19 cellular contexts compared by ENCODE assay signal in the genomic region with DNA sequence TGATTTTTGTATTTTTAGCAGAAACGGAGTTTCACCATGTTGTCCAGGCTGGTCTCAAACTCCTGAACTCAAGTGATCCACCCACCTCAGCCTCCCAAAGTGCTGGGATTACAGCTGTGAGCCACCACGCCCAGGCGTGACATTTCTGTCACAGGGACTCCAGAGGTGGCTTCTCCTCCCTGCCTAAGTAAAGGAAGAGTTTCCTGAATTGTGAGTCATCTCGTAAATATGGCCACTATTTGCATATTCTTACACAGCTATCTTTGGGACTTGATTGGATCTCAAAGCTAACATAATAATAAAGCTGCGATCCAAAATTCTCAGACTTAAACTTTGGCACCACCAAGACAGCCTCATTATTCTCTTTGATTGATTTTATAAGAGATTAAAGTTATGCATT. TPM values are rescaled to one million over a fixed set of nuclear protein-coding genes. Genes with fewer than 3 reads are reported as not detected.
DNase-seq lines count a peak whose midpoint lies in the region; ATAC-seq and TF ChIP-seq lines count a peak whose summit lies in the region.
"Had no signal": no experiment of that assay in that cellular context is flagged by ENCODE, and none has a peak within 500 bp of the region (broad histone marks: within the 10 kb centered on the region; RNA-seq: fewer than 3 reads in every experiment).

No MANE protein-coding gene starts in this region.

- no peaks in the 10 kb centered on the region for H3K36me3 Mint-ChIP-seq in type B pancreatic cell

- H3K27me3 Mint-ChIP-seq in type B pancreatic cell: peaks cover 11% of the 10 kb centered on the region

- peak; percentile 49 for DNase-seq in SIG-M5 treated with dmso at 0.1 percent for 504 hours (lab: John Stamatoyannopoulos, UW; ENCODE audit: unreplicated experiment)
- DNase-seq in SIG-M5 (lab: John Stamatoyannopoulos, UW): no peak
- peak; percentile 13 for DNase-seq in RWPE1 (ENCODE audit: low spot score)
- DNase-seq in type B pancreatic cell (ENCODE audit: extremely low spot score, unreplicated experiment): no peak
- no peak for DNase-seq in mucosa of gallbladder (ENCODE audit: low spot score)
- no peak for DNase-seq in effector memory CD4-positive, alpha-beta T cell
- DNase-seq in NK-92 (lab: John Stamatoyannopoulos, UW; ENCODE audit: unreplicated experiment): no peak
- DNase-seq: 8988T; ACHN; C1 segment of cervical spinal cord; CD4-positive, alpha-beta T cell; COR-L47; DMS53; GOT3 had no signal

- H3K27ac ChIP-seq in RWPE1: no peak overlapping the region
- no peak overlapping the region for H3K27ac ChIP-seq in effector memory CD4-positive, alpha-beta T cell (ENCODE audit: insufficient read depth, low read length, poor library complexity, severe bottlenecking)

- TF ChIP-seq CTCF in RWPE1 (conservative IDR thresholded peaks at IDR 0.05; ENCODE audit: low read depth): no peak
- no peak for TF ChIP-seq CTCF in type B pancreatic cell (conservative IDR thresholded peaks at IDR 0.05)

- H3K27ac Mint-ChIP-seq in type B pancreatic cell: peak overlapping the region; percentile 55
- H3K27ac Mint-ChIP-seq: CD4-positive, alpha-beta T cell; IgD-negative memory B cell had no signal

- CTCF ChIA-PET in RWPE1 (lab: Yijun Ruan, JAX): no interaction called here

- no peak overlapping the region for H3K4me3 Mint-ChIP-seq in type B pancreatic cell
- H3K4me3 Mint-ChIP-seq: CD4-positive, alpha-beta T cell; IgD-negative memory B cell had no signal

- no peaks in the 10 kb centered on the region for H3K27me3 ChIP-seq in effector memory CD4-positive, alpha-beta T cell (replicated peaks; ENCODE audit: control insufficient read depth, insufficient read depth, low read length, poor library complexity, severe bottlenecking)

- H3K4me1 Mint-ChIP-seq in type B pancreatic cell (ENCODE audit: unreplicated experiment): peaks cover 8% of the 10 kb centered on the region

- H3K36me3 ChIP-seq in effector memory CD4-positive, alpha-beta T cell (ENCODE audit: control insufficient read depth, insufficient read depth, low read length): no peaks in the 10 kb centered on the region
- H3K36me3 ChIP-seq: HAP-1 had no signal

- POLR2A ChIA-PET in RWPE1 (lab: Yijun Ruan, JAX; ENCODE audit: low non-redundant PET): no interaction called here

- no peak overlapping the region for H3K4me3 ChIP-seq in effector memory CD4-positive, alpha-beta T cell (ENCODE audit: insufficient read depth, low read depth, low read length, poor library complexity, severe bottlenecking)
- H3K4me3 ChIP-seq: GM12878, HAP-1 had no signal

- peak; percentile 79 for ATAC-seq in esophagus mucosa
- ATAC-seq: GM12878 had no signal

- no peaks in the 10 kb centered on the region for H3K4me1 ChIP-seq in effector memory CD4-positive, alpha-beta T cell (ENCODE audit: control insufficient read depth, insufficient read depth, low read length, poor library complexity, severe bottlenecking)
- H3K4me1 ChIP-seq: HAP-1 had no signal

- H3K9me3 ChIP-seq in effector memory CD4-positive, alpha-beta T cell (ENCODE audit: control insufficient read depth, low read length): no peaks in the 10 kb centered on the region
- H3K9me3 ChIP-seq: HAP-1 had no signal

- no peaks in the 10 kb centered on the region for H3K9me3 Mint-ChIP-seq in type B pancreatic cell
- H3K9me3 Mint-ChIP-seq: CD4-positive, alpha-beta T cell had no signal

RNA-seq across cellular contexts. Expression of gene ADARB2, which starts 50.1 kb away (rescaled TPM):
- total RNA-seq in esophagus mucosa: 0.20 TPM
- total RNA-seq in type B pancreatic cell (ENCODE audit: low replicate concordance): 4.9 and 5.2 TPM in 2 replicates
- total RNA-seq in mucosa of gallbladder: 1.3 TPM
- total RNA-seq: HT1080 had no signal

Comparison
In these comparisons a context has a peak if more than half of its experiments do, and no peak if none do; other contexts are left out.
1. DNase-seq: peak in SIG-M5 treated with dmso at 0.1 percent for 504 hours (single experiment) and RWPE1 (single experiment); none in SIG-M5 (single experiment), type B pancreatic cell (single experiment), mucosa of gallbladder (single experiment), effector memory CD4-positive, alpha-beta T cell (0 of 3) and NK-92 (single experiment).